Comparison of ENCODE assay signal across 26 cellular contexts in genomic region chr16:48602357-48603014, GRCh38. TPM values are rescaled to one million over a fixed set of nuclear protein-coding genes. Genes with fewer than 3 reads are reported as not detected.
DNase-seq lines count a peak whose midpoint lies in the region; ATAC-seq, FAIRE-seq and TF ChIP-seq lines count a peak whose summit lies in the region.
"Had no signal": no experiment of that assay in that cellular context is flagged by ENCODE, and none has a peak within 500 bp of the region (broad histone marks: within the 10 kb centered on the region; RNA-seq: fewer than 3 reads in every experiment).

No MANE protein-coding gene starts in this region.

- no peak overlapping the region for H3K4me3 ChIP-seq in HEK293 (ENCODE audit: low read depth, low read length)
- H3K4me3 ChIP-seq: Peyer's patch had no signal

- intact Hi-C loops in activated CD4-positive, alpha-beta memory T cell treated with anti-CD3 and anti-CD28 coated beads for 36 hours (cut with micrococcal nuclease): loop anchor here (1.0 kb wide), 1 partner anchor 25 kb away; no protein-coding TSS in a partner anchor

- no peak for FAIRE-seq in frontal cortex (lab: Jason Lieb, UNC)
- FAIRE-seq: endothelial cell of umbilical vein, G401.6, urothelium cell line had no signal

- TF ChIP-seq CTCF in HEK293 (tag by site-specific recombination; IDR thresholded peaks at IDR 0.05): no peak

- no peak overlapping the region for H3K27ac ChIP-seq in HEK293 (ENCODE audit: extremely low read depth, low read depth, low read length)
- H3K27ac ChIP-seq: Peyer's patch had no signal

- POLR2A ChIA-PET in activated CD4-positive, alpha-beta memory T cell treated with anti-CD3 and anti-CD28 coated beads for 36 hours (lab: Charles Lee): no interaction called here
- POLR2A ChIA-PET in activated CD4-positive, alpha-beta memory T cell treated with anti-CD3 and anti-CD28 coated beads, Interleukin-2, amount 10 ng/mL, durations not matched to agents 7 days and 5 days (lab: Charles Lee): no interaction called here
- POLR2A ChIA-PET in HEK293 (lab: Yijun Ruan, JAX): no interaction called here
- POLR2A ChIA-PET in activated naive CD8-positive, alpha-beta T cell treated with anti-CD3 and anti-CD28 coated beads, Interleukin-2, amount 10 ng/mL, durations not matched to agents 7 days and 5 days (lab: Charles Lee): interaction anchor here (2.5 kb wide), 1 partner anchor 10 kb away, joined by 9 read pairs; no protein-coding TSS in a partner anchor

- peaks cover 3% of the 10 kb centered on the region; the same call in 1 of the 2 replicates for H3K4me1 ChIP-seq in HEK293 (ENCODE audit: control insufficient read depth, insufficient read depth, low read length)

- H3K36me3 Mint-ChIP-seq in activated CD4-positive, alpha-beta memory T cell treated with anti-CD3 and anti-CD28 coated beads for 36 hours: peaks cover 2% of the 10 kb centered on the region
- peaks cover 37% of the 10 kb centered on the region for H3K36me3 Mint-ChIP-seq in activated CD4-positive, alpha-beta memory T cell treated with anti-CD3 and anti-CD28 coated beads, Interleukin-2, amount 10 ng/mL, durations not matched to agents 7 days and 5 days (ENCODE audit: low read depth)
- peaks cover 21% of the 10 kb centered on the region for H3K36me3 Mint-ChIP-seq in activated naive CD8-positive, alpha-beta T cell treated with anti-CD3 and anti-CD28 coated beads, Interleukin-2, amount 10 ng/mL, durations not matched to agents 7 days and 5 days

- no peak overlapping the region for H3K4me3 Mint-ChIP-seq in activated CD4-positive, alpha-beta memory T cell treated with anti-CD3 and anti-CD28 coated beads for 36 hours
- no peak overlapping the region for H3K4me3 Mint-ChIP-seq in activated CD4-positive, alpha-beta memory T cell treated with anti-CD3 and anti-CD28 coated beads, Interleukin-2, amount 10 ng/mL, durations not matched to agents 7 days and 5 days
- peak overlapping the region; percentile 17 for H3K4me3 Mint-ChIP-seq in activated naive CD8-positive, alpha-beta T cell treated with anti-CD3 and anti-CD28 coated beads, Interleukin-2, amount 10 ng/mL, durations not matched to agents 7 days and 5 days

- H3K4me1 Mint-ChIP-seq in activated CD4-positive, alpha-beta memory T cell treated with anti-CD3 and anti-CD28 coated beads for 36 hours (ENCODE audit: low read depth): peaks cover 58% of the 10 kb centered on the region
- H3K4me1 Mint-ChIP-seq in activated CD4-positive, alpha-beta memory T cell treated with anti-CD3 and anti-CD28 coated beads, Interleukin-2, amount 10 ng/mL, durations not matched to agents 7 days and 5 days: peaks cover 46% of the 10 kb centered on the region
- H3K4me1 Mint-ChIP-seq in activated naive CD8-positive, alpha-beta T cell treated with anti-CD3 and anti-CD28 coated beads, Interleukin-2, amount 10 ng/mL, durations not matched to agents 7 days and 5 days: peaks cover 43% of the 10 kb centered on the region

- H3K9me3 ChIP-seq in HEK293 (ENCODE audit: control insufficient read depth, insufficient read depth, low read depth, low read length): no peaks in the 10 kb centered on the region
- H3K9me3 ChIP-seq: Peyer's patch had no signal

- H3K27ac Mint-ChIP-seq in activated CD4-positive, alpha-beta memory T cell treated with anti-CD3 and anti-CD28 coated beads for 36 hours: peak overlapping the region; percentile 72
- H3K27ac Mint-ChIP-seq in activated CD4-positive, alpha-beta memory T cell treated with anti-CD3 and anti-CD28 coated beads, Interleukin-2, amount 10 ng/mL, durations not matched to agents 7 days and 5 days: no peak overlapping the region
- no peak overlapping the region for H3K27ac Mint-ChIP-seq in activated naive CD8-positive, alpha-beta T cell treated with anti-CD3 and anti-CD28 coated beads, Interleukin-2, amount 10 ng/mL, durations not matched to agents 7 days and 5 days
- H3K27ac Mint-ChIP-seq: IgD-negative memory B cell had no signal

- no peaks in the 10 kb centered on the region for H3K9me3 Mint-ChIP-seq in activated CD4-positive, alpha-beta memory T cell treated with anti-CD3 and anti-CD28 coated beads for 36 hours
- no peaks in the 10 kb centered on the region for H3K9me3 Mint-ChIP-seq in activated CD4-positive, alpha-beta memory T cell treated with anti-CD3 and anti-CD28 coated beads, Interleukin-2, amount 10 ng/mL, durations not matched to agents 7 days and 5 days
- no peaks in the 10 kb centered on the region for H3K9me3 Mint-ChIP-seq in activated naive CD8-positive, alpha-beta T cell treated with anti-CD3 and anti-CD28 coated beads, Interleukin-2, amount 10 ng/mL, durations not matched to agents 7 days and 5 days

- no peaks in the 10 kb centered on the region for H3K27me3 Mint-ChIP-seq in activated CD4-positive, alpha-beta memory T cell treated with anti-CD3 and anti-CD28 coated beads for 36 hours
- no peaks in the 10 kb centered on the region for H3K27me3 Mint-ChIP-seq in activated CD4-positive, alpha-beta memory T cell treated with anti-CD3 and anti-CD28 coated beads, Interleukin-2, amount 10 ng/mL, durations not matched to agents 7 days and 5 days
- H3K27me3 Mint-ChIP-seq in activated naive CD8-positive, alpha-beta T cell treated with anti-CD3 and anti-CD28 coated beads, Interleukin-2, amount 10 ng/mL, durations not matched to agents 7 days and 5 days: no peaks in the 10 kb centered on the region
- H3K27me3 Mint-ChIP-seq: IgD-negative memory B cell had no signal

- CTCF ChIA-PET in activated CD4-positive, alpha-beta memory T cell treated with anti-CD3 and anti-CD28 coated beads for 36 hours (lab: Charles Lee): interaction anchor here (2.7 kb wide), 1 partner anchor 21 kb away, joined by 21 read pairs; no protein-coding TSS in a partner anchor
- CTCF ChIA-PET in activated CD4-positive, alpha-beta memory T cell treated with anti-CD3 and anti-CD28 coated beads, Interleukin-2, amount 10 ng/mL, durations not matched to agents 7 days and 5 days (lab: Charles Lee): interaction anchor here (2.5 kb wide), 2 partner anchors 21 to 28 kb away, joined by 6 to 13 read pairs; no protein-coding TSS in a partner anchor
- CTCF ChIA-PET in HEK293 (lab: Yijun Ruan, JAX): interaction anchor here (4.3 kb wide), 1 partner anchor 21 kb away, joined by 22 read pairs; no protein-coding TSS in a partner anchor

- peaks cover 0 to 13% of the 10 kb centered on the region in 2 experiments; a peak in 1 of 3 replicates for H3K36me3 ChIP-seq in HEK293 (ENCODE audit: control insufficient read depth in 2 of 2, insufficient read depth in 1 of 2, low read length in 2 of 2)
- H3K36me3 ChIP-seq: Peyer's patch had no signal

- no peak for ATAC-seq in activated naive CD8-positive, alpha-beta T cell treated with anti-CD3 and anti-CD28 coated beads, Interleukin-2, amount 10 ng/mL, durations not matched to agents 7 days and 5 days (ENCODE audit: low read depth)
- ATAC-seq in HG03565 (IDR thresholded peaks at IDR 0.05; ENCODE audit: unreplicated experiment): no peak
- no peak for ATAC-seq in HG02970 (IDR thresholded peaks at IDR 0.05; ENCODE audit: low FRiP score, unreplicated experiment)
- ATAC-seq: left ventricle myocardium superior had no signal

- no peak for DNase-seq in activated CD4-positive, alpha-beta memory T cell treated with anti-CD3 and anti-CD28 coated beads for 36 hours
- DNase-seq in activated CD4-positive, alpha-beta memory T cell treated with anti-CD3 and anti-CD28 coated beads, Interleukin-2, amount 10 ng/mL, durations not matched to agents 7 days and 5 days: no peak
- no peak for DNase-seq in activated naive CD8-positive, alpha-beta T cell treated with anti-CD3 and anti-CD28 coated beads, Interleukin-2, amount 10 ng/mL, durations not matched to agents 7 days and 5 days
- peak; percentile 22 for DNase-seq in stimulated activated CD8-positive, alpha-beta memory T cell treated with anti-CD3 and anti-CD28 coated beads, Interleukin-4, amount 100 ng/mL, for 48 hours
- no peak for DNase-seq in frontal cortex (ENCODE audit: low spot score in 2 of 2)
- DNase-seq: ACHN; activated gamma-delta T cell treated with Interleukin-2 at 50 U/mL for 16 hours; anterior cingulate cortex; C1 segment of cervical spinal cord; caudate nucleus; DMS 273 treated with DMSO at 0.1 percent for 48 hours; left ventricle myocardium superior; MM.1S; NCI-H187; NCI-H774; occipital lobe; Peyer's patch; stimulated activated CD4-positive, alpha-beta T cell treated with anti-CD3 and anti-CD28 coated beads, Interleukin-4, amount 100 ng/mL, for 4 hours; T1000 had no signal

TF ChIP-seq in HEK293, 187 proteins besides CTCF, POLR2A, EP300 and RAD21 (continues in another document):
- TF ChIP-seq RBAK (tag by site-specific recombination; IDR thresholded peaks at IDR 0.05) (peak; percentile 17; the same call in 1 of the 2 replicates), BCL11B (tag by site-specific recombination; IDR thresholded peaks at IDR 0.05; ENCODE audit: low read depth) (no peak), ZNF18 (tag by site-specific recombination; IDR thresholded peaks at IDR 0.05) (0 out of 2 replicates have a peak, but pooled peaks have one; percentile 24)

RNA-seq across cellular contexts. Expression of gene N4BP1, which starts 7.5 kb away (rescaled TPM):
- 10 to 100 TPM; 50.8 to 56.8 TPM for total RNA-seq in activated CD4-positive, alpha-beta memory T cell treated with anti-CD3 and anti-CD28 coated beads for 36 hours
- 100 to 1,000 TPM; 106 to 109 TPM for total RNA-seq in activated CD4-positive, alpha-beta memory T cell treated with anti-CD3 and anti-CD28 coated beads, Interleukin-2, amount 10 ng/mL, durations not matched to agents 7 days and 5 days
- 10 to 100 TPM; 70.5 to 71.2 TPM for total RNA-seq in activated naive CD8-positive, alpha-beta T cell treated with anti-CD3 and anti-CD28 coated beads, Interleukin-2, amount 10 ng/mL, durations not matched to agents 7 days and 5 days
- total RNA-seq in frontal cortex: 27.3 TPM
